Comparison of ENCODE assay signal across 21 cellular contexts in genomic region chr3:8341853-8342252, GRCh38.
"Had no signal": no experiment of that assay in that cellular context is flagged by ENCODE, and none has a peak within 500 bp of the region (broad histone marks: within the 10 kb centered on the region; RNA-seq: fewer than 3 reads in every experiment).

No MANE protein-coding gene starts in this region.

- H3K4me3 ChIP-seq: cardiac muscle cell, gastrocnemius medialis, sigmoid colon, spleen, testis, upper lobe of left lung had no signal

- H3K4me1 ChIP-seq: gastrocnemius medialis, pancreas, sigmoid colon, spleen, testis, upper lobe of left lung had no signal

- H3K36me3 ChIP-seq: cardiac muscle cell, gastrocnemius medialis, pancreas, sigmoid colon, spleen, upper lobe of left lung had no signal

- H3K27me3 ChIP-seq: cardiac muscle cell, gastrocnemius medialis, sigmoid colon, testis, upper lobe of left lung had no signal

- ATAC-seq: activated CD4-positive, CD25-positive, alpha-beta regulatory T cell treated with anti-CD3 and anti-CD28 coated beads, Interleukin-2, amount 50 U/mL, for 24 hours; activated naive CD4-positive, alpha-beta T cell treated with anti-CD3 and anti-CD28 coated beads, Interleukin-2, amount 50 U/mL, for 72 hours; esophagus mucosa; gastrocnemius medialis; naive thymus-derived CD8-positive, alpha-beta T cell; pancreas; stimulated activated memory B cell treated with anti-CD40 and anti-IgM and Interleukin-4, amounts not matched to agents 10 μg/mL and 1 μg/mL and 100 μg/mL, for 72 hours; T-cell had no signal

- DNase-seq: activated gamma-delta T cell; amniotic stem cell; effector CD8-positive, alpha-beta T cell; gastrocnemius medialis; head of caudate nucleus; immature natural killer cell; mesenchymal stem cell; naive thymus-derived CD8-positive, alpha-beta T cell; sigmoid colon; spleen; stimulated activated CD4-positive, alpha-beta T cell treated with anti-CD3 and anti-CD28 coated beads, Interleukin-4, amount 100 ng/mL, for 4 hours; T-cell; T-helper 9 cell; testis; upper lobe of left lung had no signal

- H3K9me3 ChIP-seq: pancreas, testis had no signal

- H3K27ac ChIP-seq: cardiac muscle cell, gastrocnemius medialis, pancreas, sigmoid colon, spleen, testis, upper lobe of left lung had no signal
